13 cellular contexts compared by ENCODE assay signal in the genomic region with DNA sequence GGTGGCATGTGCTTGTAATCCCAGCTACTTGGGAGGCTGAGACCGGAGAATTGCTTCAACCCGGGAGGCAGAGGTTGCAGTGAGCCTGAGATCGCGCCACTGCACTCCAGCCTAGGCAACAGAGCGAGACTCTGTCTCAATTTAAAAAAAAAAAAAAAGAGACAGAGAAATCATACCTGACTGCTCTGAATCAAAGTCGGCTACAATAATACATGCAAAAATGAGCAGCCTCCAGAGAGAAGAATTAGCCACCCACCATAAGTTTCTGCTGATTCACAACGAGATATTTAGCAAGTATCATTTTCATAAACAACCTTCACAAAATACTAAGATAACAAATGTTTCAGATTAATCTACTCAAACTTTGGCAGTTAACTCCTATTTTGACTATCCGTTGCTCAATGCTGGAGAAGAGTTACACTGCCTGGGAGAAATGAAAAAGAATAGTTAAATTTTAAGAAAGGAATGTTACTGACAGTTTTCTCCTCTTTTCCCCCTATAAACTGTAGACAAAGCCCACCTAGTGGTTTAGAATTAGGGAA. TPM values are rescaled to one million over a fixed set of nuclear protein-coding genes. Genes with fewer than 3 reads are reported as not detected.
DNase-seq lines count a peak whose midpoint lies in the region; ATAC-seq and TF ChIP-seq lines count a peak whose summit lies in the region.
"Had no signal": no experiment of that assay in that cellular context is flagged by ENCODE, and none has a peak within 500 bp of the region (broad histone marks: within the 10 kb centered on the region; RNA-seq: fewer than 3 reads in every experiment).

No MANE protein-coding gene starts in this region.

- no peaks in the 10 kb centered on the region for H3K9me3 Mint-ChIP-seq in activated naive CD8-positive, alpha-beta T cell (ENCODE audit: low read depth)
- H3K9me3 Mint-ChIP-seq in activated naive CD8-positive, alpha-beta T cell treated with anti-CD3 and anti-CD28 coated beads for 36 hours, result no peaks in the 10 kb centered on the region
- H3K9me3 Mint-ChIP-seq: activated T-helper 2 cell treated with anti-CD3 and anti-CD28 coated beads, Interferon-gamma antibody, Interleukin-2, Interleukin-4, amounts not matched to agents 10 μg/mL and 5 μg/mL and 100 μg/mL, durations not matched to agents 14 hours and 24 hours and 36 hours; central memory CD8-positive, alpha-beta T cell had no signal

- no peak for TF ChIP-seq CTCF in foreskin fibroblast (IDR thresholded peaks at IDR 0.05; ENCODE audit: low read depth, low read length)
- TF ChIP-seq CTCF in tibial artery (IDR thresholded peaks at IDR 0.05), result no peak

- H3K36me3 ChIP-seq in SJCRH30 (no peaks in the 10 kb centered on the region), tibial artery (no peaks in the 10 kb centered on the region)
- H3K36me3 ChIP-seq: gastroesophageal sphincter, right atrium auricular region had no signal

- H3K9me3 ChIP-seq in SJCRH30 (replicated peaks), result no peaks in the 10 kb centered on the region
- H3K9me3 ChIP-seq in tibial artery, result no peaks in the 10 kb centered on the region
- H3K9me3 ChIP-seq: gastroesophageal sphincter, right atrium auricular region had no signal

- H3K4me3 Mint-ChIP-seq in activated naive CD8-positive, alpha-beta T cell, result peak overlapping the region; percentile 17
- H3K4me3 Mint-ChIP-seq in activated naive CD8-positive, alpha-beta T cell treated with anti-CD3 and anti-CD28 coated beads for 36 hours, result no peak overlapping the region

- peaks cover 6% of the 10 kb centered on the region for H3K27me3 Mint-ChIP-seq in activated naive CD8-positive, alpha-beta T cell
- H3K27me3 Mint-ChIP-seq in activated naive CD8-positive, alpha-beta T cell treated with anti-CD3 and anti-CD28 coated beads for 36 hours, result peaks cover 38% of the 10 kb centered on the region
- H3K27me3 Mint-ChIP-seq: central memory CD8-positive, alpha-beta T cell had no signal

- H3K4me1 Mint-ChIP-seq in activated naive CD8-positive, alpha-beta T cell (ENCODE audit: low read depth), result peaks cover 21% of the 10 kb centered on the region
- H3K4me1 Mint-ChIP-seq in activated naive CD8-positive, alpha-beta T cell treated with anti-CD3 and anti-CD28 coated beads for 36 hours, result peaks cover 17% of the 10 kb centered on the region

- no peak overlapping the region for H3K27ac Mint-ChIP-seq in activated naive CD8-positive, alpha-beta T cell
- H3K27ac Mint-ChIP-seq in activated naive CD8-positive, alpha-beta T cell treated with anti-CD3 and anti-CD28 coated beads for 36 hours, result no peak overlapping the region
- H3K27ac Mint-ChIP-seq: activated T-helper 2 cell treated with anti-CD3 and anti-CD28 coated beads, Interferon-gamma antibody, Interleukin-2, Interleukin-4, amounts not matched to agents 10 μg/mL and 5 μg/mL and 100 μg/mL, durations not matched to agents 14 hours and 24 hours and 36 hours had no signal

- DNase-seq in activated naive CD8-positive, alpha-beta T cell treated with anti-CD3 and anti-CD28 coated beads for 36 hours, result no peak
- DNase-seq in SJCRH30, result no peak
- DNase-seq in foreskin fibroblast, result peak in 1 of 2 donors; percentile 47
- DNase-seq in NCI-H446 treated with DMSO at 0.1 percent for 48 hours (lab: John Stamatoyannopoulos, UW), result no peak
- DNase-seq in tibial artery, result no peak
- DNase-seq: AML-193 had no signal

- intact Hi-C loops in tibial artery (cut with DNase I; ENCODE audit: low total_unique reads), result no loop called here

- no peak for ATAC-seq in GM18520 (IDR thresholded peaks at IDR 0.05; ENCODE audit: unreplicated experiment)
- ATAC-seq in GM21447 (IDR thresholded peaks at IDR 0.05; ENCODE audit: unreplicated experiment), result no peak
- ATAC-seq: gastroesophageal sphincter had no signal

- H3K4me3 ChIP-seq in SJCRH30, result peak overlapping the region; percentile 79
- peak overlapping the region; percentile 73 to 84 for H3K4me3 ChIP-seq in foreskin fibroblast (ENCODE audit: low read depth in 1 of 2, low read length in 2 of 2)
- no peak overlapping the region for H3K4me3 ChIP-seq in tibial artery

- H3K27me3 ChIP-seq in SJCRH30 (no peaks in the 10 kb centered on the region), tibial artery (no peaks in the 10 kb centered on the region)
- H3K27me3 ChIP-seq: gastroesophageal sphincter, right atrium auricular region had no signal

- H3K4me1 ChIP-seq in SJCRH30, result no peaks in the 10 kb centered on the region
- H3K4me1 ChIP-seq in tibial artery, result peaks cover 0 to 23% (median 6%) of the 10 kb centered on the region in 4 donors

- H3K27ac ChIP-seq in SJCRH30 (peak overlapping the region; percentile 90; the same call in 1 of the 2 replicates), tibial artery (peak overlapping the region in 1 of 2 donors; percentile 86)

- H3K36me3 Mint-ChIP-seq in activated naive CD8-positive, alpha-beta T cell, result no peaks in the 10 kb centered on the region
- H3K36me3 Mint-ChIP-seq in activated naive CD8-positive, alpha-beta T cell treated with anti-CD3 and anti-CD28 coated beads for 36 hours, result no peaks in the 10 kb centered on the region

RNA-seq across cellular contexts. Expression of gene OSBPL1A, which starts 1.5 kb away (rescaled TPM):
- 1 to 10 TPM; 2.8 to 4.0 TPM for total RNA-seq in activated naive CD8-positive, alpha-beta T cell treated with anti-CD3 and anti-CD28 coated beads for 36 hours
- total RNA-seq in SJCRH30 (2014; rRNA removed; shearing (Covaris generic)), result 14.8 and 16.4 TPM in 2 replicates

RNA-seq across cellular contexts. Expression of gene IMPACT, which starts 30.3 kb away (rescaled TPM):
- 10 to 100 TPM; 23.8 to 26.4 TPM for total RNA-seq in activated naive CD8-positive, alpha-beta T cell treated with anti-CD3 and anti-CD28 coated beads for 36 hours
- 15.1 and 17.2 TPM in 2 replicates for total RNA-seq in SJCRH30 (2014; rRNA removed; shearing (Covaris generic))

Comparison
In these comparisons a context has a peak if more than half of its experiments do, and no peak if none do; other contexts are left out.
1. H3K4me3 ChIP-seq: peak in SJCRH30 (single experiment) and foreskin fibroblast (2 of 2); none in tibial artery (0 of 2).